1 cellular context compared by ENCODE assay signal in the genomic region with DNA sequence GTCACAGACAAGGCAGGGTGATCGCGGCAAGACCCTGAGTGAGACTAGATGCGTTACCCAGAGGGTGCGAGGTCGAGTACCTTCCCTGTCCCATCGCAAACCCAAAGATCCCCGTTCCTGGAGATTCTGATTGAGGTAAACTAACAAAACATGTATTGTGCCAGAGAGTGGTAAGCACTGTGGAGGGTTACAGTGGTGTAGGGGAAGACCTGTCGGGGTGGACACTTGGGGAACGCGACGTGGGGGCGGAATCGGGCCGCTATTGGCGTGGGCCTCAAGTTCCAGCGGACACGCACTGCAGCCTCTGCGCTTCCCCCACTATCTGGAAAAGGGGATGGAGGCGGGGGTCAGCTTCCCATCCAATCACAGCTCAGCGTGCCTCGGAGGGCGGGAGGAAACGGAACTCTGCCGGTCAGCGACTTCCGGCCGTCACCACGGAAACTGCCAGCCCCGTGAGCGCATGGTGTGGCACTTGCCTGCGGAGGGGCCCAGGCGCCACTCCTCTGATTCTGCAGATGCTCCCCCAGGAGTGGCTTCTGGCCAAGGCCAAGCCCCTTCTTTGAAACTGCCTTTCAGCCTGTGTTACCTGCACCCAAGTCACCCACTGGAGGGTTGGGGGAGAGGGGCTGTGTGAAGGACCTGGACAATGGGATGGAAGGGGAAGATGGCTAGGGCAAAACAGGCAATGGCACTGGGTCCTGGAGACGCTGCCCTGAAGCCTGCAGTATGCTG.
TF ChIP-seq lines count a peak whose summit lies in the region.

No MANE protein-coding gene starts in this region.

TF ChIP-seq in K562, 482 proteins besides CTCF, POLR2A, EP300 and RAD21 (continued from another document and continues in another):
- TF ChIP-seq, protein P1, sequence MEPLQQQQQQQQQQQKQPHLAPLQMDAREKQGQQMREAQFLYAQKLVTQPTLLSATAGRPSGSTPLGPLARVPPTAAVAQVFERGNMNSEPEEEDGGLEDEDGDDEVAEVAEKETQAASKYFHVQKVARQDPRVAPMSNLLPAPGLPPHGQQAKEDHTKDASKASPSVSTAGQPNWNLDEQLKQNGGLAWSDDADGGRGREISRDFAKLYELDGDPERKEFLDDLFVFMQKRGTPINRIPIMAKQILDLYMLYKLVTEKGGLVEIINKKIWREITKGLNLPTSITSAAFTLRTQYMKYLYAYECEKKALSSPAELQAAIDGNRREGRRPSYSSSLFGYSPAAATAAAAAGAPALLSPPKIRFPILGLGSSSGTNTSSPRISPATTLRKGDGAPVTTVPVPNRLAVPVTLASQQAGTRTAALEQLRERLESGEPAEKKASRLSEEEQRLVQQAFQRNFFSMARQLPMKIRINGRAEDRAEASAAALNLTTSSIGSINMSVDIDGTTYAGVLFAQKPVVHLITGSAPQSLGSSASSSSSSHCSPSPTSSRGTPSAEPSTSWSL (CRISPR knock-in tag; IDR thresholded peaks at IDR 0.05; ENCODE audit: borderline replicate concordance), result no peak
- TF ChIP-seq, protein P2, sequence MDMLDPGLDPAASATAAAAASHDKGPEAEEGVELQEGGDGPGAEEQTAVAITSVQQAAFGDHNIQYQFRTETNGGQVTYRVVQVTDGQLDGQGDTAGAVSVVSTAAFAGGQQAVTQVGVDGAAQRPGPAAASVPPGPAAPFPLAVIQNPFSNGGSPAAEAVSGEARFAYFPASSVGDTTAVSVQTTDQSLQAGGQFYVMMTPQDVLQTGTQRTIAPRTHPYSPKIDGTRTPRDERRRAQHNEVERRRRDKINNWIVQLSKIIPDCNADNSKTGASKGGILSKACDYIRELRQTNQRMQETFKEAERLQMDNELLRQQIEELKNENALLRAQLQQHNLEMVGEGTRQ (CRISPR knock-in tag; IDR thresholded peaks at IDR 0.05), result no peak
- TF ChIP-seq, protein P3, sequence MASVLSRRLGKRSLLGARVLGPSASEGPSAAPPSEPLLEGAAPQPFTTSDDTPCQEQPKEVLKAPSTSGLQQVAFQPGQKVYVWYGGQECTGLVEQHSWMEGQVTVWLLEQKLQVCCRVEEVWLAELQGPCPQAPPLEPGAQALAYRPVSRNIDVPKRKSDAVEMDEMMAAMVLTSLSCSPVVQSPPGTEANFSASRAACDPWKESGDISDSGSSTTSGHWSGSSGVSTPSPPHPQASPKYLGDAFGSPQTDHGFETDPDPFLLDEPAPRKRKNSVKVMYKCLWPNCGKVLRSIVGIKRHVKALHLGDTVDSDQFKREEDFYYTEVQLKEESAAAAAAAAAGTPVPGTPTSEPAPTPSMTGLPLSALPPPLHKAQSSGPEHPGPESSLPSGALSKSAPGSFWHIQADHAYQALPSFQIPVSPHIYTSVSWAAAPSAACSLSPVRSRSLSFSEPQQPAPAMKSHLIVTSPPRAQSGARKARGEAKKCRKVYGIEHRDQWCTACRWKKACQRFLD (CRISPR knock-in tag; IDR thresholded peaks at IDR 0.05), result peak; percentile 89
- TF ChIP-seq TOE1 (IDR thresholded peaks at IDR 0.05; ENCODE audit: borderline replicate concordance), result peak; percentile 75; the same call in 1 of the 2 replicates
- no peak for TF ChIP-seq TOE1 (CRISPR knock-in tag; IDR thresholded peaks at IDR 0.05; ENCODE audit: borderline replicate concordance, low read depth)
- no peak for TF ChIP-seq RBM17 (IDR thresholded peaks at IDR 0.05; ENCODE audit: borderline replicate concordance, low read depth, low read length)
- no peak for TF ChIP-seq ADNP (tag; IDR thresholded peaks at IDR 0.05)
- TF ChIP-seq KLF16 (IDR thresholded peaks at IDR 0.05), result no peak
- TF ChIP-seq, protein P4, sequence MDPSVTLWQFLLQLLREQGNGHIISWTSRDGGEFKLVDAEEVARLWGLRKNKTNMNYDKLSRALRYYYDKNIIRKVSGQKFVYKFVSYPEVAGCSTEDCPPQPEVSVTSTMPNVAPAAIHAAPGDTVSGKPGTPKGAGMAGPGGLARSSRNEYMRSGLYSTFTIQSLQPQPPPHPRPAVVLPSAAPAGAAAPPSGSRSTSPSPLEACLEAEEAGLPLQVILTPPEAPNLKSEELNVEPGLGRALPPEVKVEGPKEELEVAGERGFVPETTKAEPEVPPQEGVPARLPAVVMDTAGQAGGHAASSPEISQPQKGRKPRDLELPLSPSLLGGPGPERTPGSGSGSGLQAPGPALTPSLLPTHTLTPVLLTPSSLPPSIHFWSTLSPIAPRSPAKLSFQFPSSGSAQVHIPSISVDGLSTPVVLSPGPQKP (CRISPR knock-in tag; IDR thresholded peaks at IDR 0.05), result no peak
- no peak for TF ChIP-seq ZSCAN32 (CRISPR knock-in tag; IDR thresholded peaks at IDR 0.05)
- no peak for TF ChIP-seq SREBF1 (IDR thresholded peaks at IDR 0.05; ENCODE audit: borderline replicate concordance, low read depth, low read length)
- peak; percentile 88 for TF ChIP-seq TAF9B (IDR thresholded peaks at IDR 0.05; ENCODE audit: partially characterized antibody)
- TF ChIP-seq, protein P5, sequence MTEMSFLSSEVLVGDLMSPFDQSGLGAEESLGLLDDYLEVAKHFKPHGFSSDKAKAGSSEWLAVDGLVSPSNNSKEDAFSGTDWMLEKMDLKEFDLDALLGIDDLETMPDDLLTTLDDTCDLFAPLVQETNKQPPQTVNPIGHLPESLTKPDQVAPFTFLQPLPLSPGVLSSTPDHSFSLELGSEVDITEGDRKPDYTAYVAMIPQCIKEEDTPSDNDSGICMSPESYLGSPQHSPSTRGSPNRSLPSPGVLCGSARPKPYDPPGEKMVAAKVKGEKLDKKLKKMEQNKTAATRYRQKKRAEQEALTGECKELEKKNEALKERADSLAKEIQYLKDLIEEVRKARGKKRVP (CRISPR knock-in tag; IDR thresholded peaks at IDR 0.05), result 0 out of 2 replicates have a peak, but pooled peaks have one; percentile 6
- TF ChIP-seq, protein P6, sequence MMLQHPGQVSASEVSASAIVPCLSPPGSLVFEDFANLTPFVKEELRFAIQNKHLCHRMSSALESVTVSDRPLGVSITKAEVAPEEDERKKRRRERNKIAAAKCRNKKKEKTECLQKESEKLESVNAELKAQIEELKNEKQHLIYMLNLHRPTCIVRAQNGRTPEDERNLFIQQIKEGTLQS (IDR thresholded peaks at IDR 0.05), result no peak
- TF ChIP-seq, protein P6 (CRISPR knock-in tag; conservative IDR thresholded peaks at IDR 0.05), result no peak
- no peak for TF ChIP-seq COPS2 (conservative IDR thresholded peaks at IDR 0.05)
- peak; percentile 92 for TF ChIP-seq PHF21A (IDR thresholded peaks at IDR 0.05; ENCODE audit: borderline replicate concordance, low read depth)
- TF ChIP-seq RBM22 (IDR thresholded peaks at IDR 0.05; ENCODE audit: low read depth, low read length, poor library complexity, severe bottlenecking), result no peak
- no peak for TF ChIP-seq BCL6 (CRISPR knock-in tag; IDR thresholded peaks at IDR 0.05)
- TF ChIP-seq, protein P7, sequence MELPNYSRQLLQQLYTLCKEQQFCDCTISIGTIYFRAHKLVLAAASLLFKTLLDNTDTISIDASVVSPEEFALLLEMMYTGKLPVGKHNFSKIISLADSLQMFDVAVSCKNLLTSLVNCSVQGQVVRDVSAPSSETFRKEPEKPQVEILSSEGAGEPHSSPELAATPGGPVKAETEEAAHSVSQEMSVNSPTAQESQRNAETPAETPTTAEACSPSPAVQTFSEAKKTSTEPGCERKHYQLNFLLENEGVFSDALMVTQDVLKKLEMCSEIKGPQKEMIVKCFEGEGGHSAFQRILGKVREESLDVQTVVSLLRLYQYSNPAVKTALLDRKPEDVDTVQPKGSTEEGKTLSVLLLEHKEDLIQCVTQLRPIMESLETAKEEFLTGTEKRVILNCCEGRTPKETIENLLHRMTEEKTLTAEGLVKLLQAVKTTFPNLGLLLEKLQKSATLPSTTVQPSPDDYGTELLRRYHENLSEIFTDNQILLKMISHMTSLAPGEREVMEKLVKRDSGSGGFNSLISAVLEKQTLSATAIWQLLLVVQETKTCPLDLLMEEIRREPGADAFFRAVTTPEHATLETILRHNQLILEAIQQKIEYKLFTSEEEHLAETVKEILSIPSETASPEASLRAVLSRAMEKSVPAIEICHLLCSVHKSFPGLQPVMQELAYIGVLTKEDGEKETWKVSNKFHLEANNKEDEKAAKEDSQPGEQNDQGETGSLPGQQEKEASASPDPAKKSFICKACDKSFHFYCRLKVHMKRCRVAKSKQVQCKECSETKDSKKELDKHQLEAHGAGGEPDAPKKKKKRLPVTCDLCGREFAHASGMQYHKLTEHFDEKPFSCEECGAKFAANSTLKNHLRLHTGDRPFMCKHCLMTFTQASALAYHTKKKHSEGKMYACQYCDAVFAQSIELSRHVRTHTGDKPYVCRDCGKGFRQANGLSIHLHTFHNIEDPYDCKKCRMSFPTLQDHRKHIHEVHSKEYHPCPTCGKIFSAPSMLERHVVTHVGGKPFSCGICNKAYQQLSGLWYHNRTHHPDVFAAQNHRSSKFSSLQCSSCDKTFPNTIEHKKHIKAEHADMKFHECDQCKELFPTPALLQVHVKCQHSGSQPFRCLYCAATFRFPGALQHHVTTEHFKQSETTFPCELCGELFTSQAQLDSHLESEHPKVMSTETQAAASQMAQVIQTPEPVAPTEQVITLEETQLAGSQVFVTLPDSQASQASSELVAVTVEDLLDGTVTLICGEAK (IDR thresholded peaks at IDR 0.05), result peak; percentile 94
- TF ChIP-seq, protein P7 (CRISPR knock-in tag; IDR thresholded peaks at IDR 0.05), result no peak
- TF ChIP-seq ZKSCAN3 (CRISPR knock-in tag; IDR thresholded peaks at IDR 0.05), result no peak
- no peak for TF ChIP-seq ZNF57 (CRISPR knock-in tag; IDR thresholded peaks at IDR 0.05)
- no peak for TF ChIP-seq XRCC4 (IDR thresholded peaks at IDR 0.05; ENCODE audit: extremely low read depth, insufficient read depth, insufficient read length)
- no peak for TF ChIP-seq MCM3 (IDR thresholded peaks at IDR 0.05)
- TF ChIP-seq, protein P8, sequence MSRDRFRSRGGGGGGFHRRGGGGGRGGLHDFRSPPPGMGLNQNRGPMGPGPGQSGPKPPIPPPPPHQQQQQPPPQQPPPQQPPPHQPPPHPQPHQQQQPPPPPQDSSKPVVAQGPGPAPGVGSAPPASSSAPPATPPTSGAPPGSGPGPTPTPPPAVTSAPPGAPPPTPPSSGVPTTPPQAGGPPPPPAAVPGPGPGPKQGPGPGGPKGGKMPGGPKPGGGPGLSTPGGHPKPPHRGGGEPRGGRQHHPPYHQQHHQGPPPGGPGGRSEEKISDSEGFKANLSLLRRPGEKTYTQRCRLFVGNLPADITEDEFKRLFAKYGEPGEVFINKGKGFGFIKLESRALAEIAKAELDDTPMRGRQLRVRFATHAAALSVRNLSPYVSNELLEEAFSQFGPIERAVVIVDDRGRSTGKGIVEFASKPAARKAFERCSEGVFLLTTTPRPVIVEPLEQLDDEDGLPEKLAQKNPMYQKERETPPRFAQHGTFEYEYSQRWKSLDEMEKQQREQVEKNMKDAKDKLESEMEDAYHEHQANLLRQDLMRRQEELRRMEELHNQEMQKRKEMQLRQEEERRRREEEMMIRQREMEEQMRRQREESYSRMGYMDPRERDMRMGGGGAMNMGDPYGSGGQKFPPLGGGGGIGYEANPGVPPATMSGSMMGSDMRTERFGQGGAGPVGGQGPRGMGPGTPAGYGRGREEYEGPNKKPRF (IDR thresholded peaks at IDR 0.05; ENCODE audit: low read depth, low read length), result no peak
- TF ChIP-seq POLR2B (IDR thresholded peaks at IDR 0.05; ENCODE audit: low read depth, partially characterized antibody), result peak; percentile 91
- TF ChIP-seq ZNF507 (tag; conservative IDR thresholded peaks at IDR 0.05), result no peak
- no peak for TF ChIP-seq PURB (CRISPR knock-in tag; IDR thresholded peaks at IDR 0.05; ENCODE audit: low read depth)
- TF ChIP-seq SMAD2 (IDR thresholded peaks at IDR 0.05; ENCODE audit: low read depth, low read length), result no peak
- TF ChIP-seq PCBP2 (IDR thresholded peaks at IDR 0.05; ENCODE audit: low read depth, low read length, poor library complexity, severe bottlenecking), result no peak
- no peak for TF ChIP-seq POLR3A (IDR thresholded peaks at IDR 0.05; ENCODE audit: borderline replicate concordance, extremely low read depth, insufficient read depth, insufficient read length)
- peak in 1 of 2 experiments; percentile 70; a peak in 2 of 4 replicates for TF ChIP-seq TRIM24 (IDR thresholded peaks at IDR 0.05)
- TF ChIP-seq HNRNPL (IDR thresholded peaks at IDR 0.05; ENCODE audit: low read depth, low read length), result no peak
- peak; percentile 71 for TF ChIP-seq ETV1 (tag; conservative IDR thresholded peaks at IDR 0.05; ENCODE audit: low read depth)
- TF ChIP-seq SMAD1 (IDR thresholded peaks at IDR 0.05; ENCODE audit: low read depth, low read length, partially characterized antibody), result peak; percentile 85
- TF ChIP-seq MED1 (CRISPR knock-in tag; IDR thresholded peaks at IDR 0.05; ENCODE audit: borderline replicate concordance), result no peak
- TF ChIP-seq, protein P9, sequence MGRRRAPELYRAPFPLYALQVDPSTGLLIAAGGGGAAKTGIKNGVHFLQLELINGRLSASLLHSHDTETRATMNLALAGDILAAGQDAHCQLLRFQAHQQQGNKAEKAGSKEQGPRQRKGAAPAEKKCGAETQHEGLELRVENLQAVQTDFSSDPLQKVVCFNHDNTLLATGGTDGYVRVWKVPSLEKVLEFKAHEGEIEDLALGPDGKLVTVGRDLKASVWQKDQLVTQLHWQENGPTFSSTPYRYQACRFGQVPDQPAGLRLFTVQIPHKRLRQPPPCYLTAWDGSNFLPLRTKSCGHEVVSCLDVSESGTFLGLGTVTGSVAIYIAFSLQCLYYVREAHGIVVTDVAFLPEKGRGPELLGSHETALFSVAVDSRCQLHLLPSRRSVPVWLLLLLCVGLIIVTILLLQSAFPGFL (CRISPR knock-in tag; IDR thresholded peaks at IDR 0.05), result no peak
- TF ChIP-seq, protein P10, sequence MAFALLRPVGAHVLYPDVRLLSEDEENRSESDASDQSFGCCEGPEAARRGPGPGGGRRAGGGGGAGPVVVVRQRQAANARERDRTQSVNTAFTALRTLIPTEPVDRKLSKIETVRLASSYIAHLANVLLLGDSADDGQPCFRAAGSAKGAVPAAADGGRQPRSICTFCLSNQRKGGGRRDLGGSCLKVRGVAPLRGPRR (CRISPR knock-in tag; IDR thresholded peaks at IDR 0.05), result no peak
